In the genomic region with DNA sequence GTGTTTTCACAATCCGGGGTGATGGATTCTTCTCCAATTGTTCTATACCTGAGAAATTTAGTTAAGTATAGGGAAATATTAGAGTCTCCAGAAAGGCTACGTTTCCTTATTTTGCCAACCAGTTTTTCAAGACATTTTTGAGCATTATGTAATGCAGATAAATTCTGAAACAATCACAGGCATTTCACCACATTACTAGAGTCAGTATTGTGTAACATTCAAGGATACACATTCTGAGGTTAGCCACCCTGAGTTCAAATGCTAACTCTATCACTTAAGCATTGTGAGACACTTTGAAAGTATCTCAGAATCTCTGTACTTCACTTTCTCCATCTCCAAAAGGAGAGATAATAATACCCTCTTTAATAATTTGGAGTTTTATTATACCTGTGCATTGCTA, we compare ENCODE assay signal across 17 cellular contexts. TPM values are rescaled to one million over a fixed set of nuclear protein-coding genes. Genes with fewer than 3 reads are reported as not detected.
DNase-seq lines count a peak whose midpoint lies in the region; FAIRE-seq and TF ChIP-seq lines count a peak whose summit lies in the region.
"Had no signal": no experiment of that assay in that cellular context is flagged by ENCODE, and none has a peak within 500 bp of the region (broad histone marks: within the 10 kb centered on the region; RNA-seq: fewer than 3 reads in every experiment).

No MANE protein-coding gene starts in this region.

- DNase-seq in MCF 10A (ENCODE audit: unreplicated experiment) (peak; percentile 75), breast epithelium (ENCODE audit: low spot score in 2 of 2) (no peak), amniotic epithelial cell (ENCODE audit: low read depth) (peak; percentile 68), hepatic stellate cell (ENCODE audit: low spot score) (peak; percentile 31), activated gamma-delta T cell (lab: John Stamatoyannopoulos, UW) (no peak), HTR-8/SVneo (ENCODE audit: insufficient read length, low spot score) (no peak), DMS53 treated with DMSO at 0.1 percent for 48 hours (lab: John Stamatoyannopoulos, UW; ENCODE audit: unreplicated experiment) (no peak), NCI-H1436 (lab: John Stamatoyannopoulos, UW) (no peak)
- DNase-seq: activated CD8-positive, alpha-beta memory T cell treated with anti-CD3 and anti-CD28 coated beads for 24 hours; CD4-positive, alpha-beta T cell; NCI-H2029 treated with DMSO at 0.1 percent for 48 hours; NCI-H510A treated with DMSO at 0.1 percent for 48 hours; T-cell had no signal

- no peak overlapping the region for H3K4me3 ChIP-seq in breast epithelium
- H3K4me3 ChIP-seq: suprapubic skin had no signal

- H3K27me3 ChIP-seq in breast epithelium: no peaks in the 10 kb centered on the region
- H3K27me3 ChIP-seq: suprapubic skin had no signal

- no peak for TF ChIP-seq POLR2A in breast epithelium (IDR thresholded peaks at IDR 0.05)

- CTCF ChIA-PET in MCF 10A (lab: Yijun Ruan, JAX): interaction anchor here (1.4 kb wide), 1 partner anchor 74 kb away, joined by 4 read pairs; no protein-coding TSS in a partner anchor

- no peak for TF ChIP-seq CTCF in MCF 10A (IDR thresholded peaks at IDR 0.05; ENCODE audit: unreplicated experiment)
- no peak for TF ChIP-seq CTCF in breast epithelium (IDR thresholded peaks at IDR 0.05)

- H3K36me3 ChIP-seq in breast epithelium: no peaks in the 10 kb centered on the region
- H3K36me3 ChIP-seq: suprapubic skin had no signal

- FAIRE-seq in HTR-8/SVneo (lab: Jason Lieb, UNC): no peak

- H3K27ac Mint-ChIP-seq in MCF 10A (ENCODE audit: low read depth, unreplicated experiment): no peak overlapping the region
- H3K27ac Mint-ChIP-seq: activated T-helper 2 cell treated with anti-CD3 and anti-CD28 coated beads, Interferon-gamma antibody, Interleukin-2, Interleukin-4, amounts not matched to agents 10 μg/mL and 5 μg/mL and 100 μg/mL, durations not matched to agents 14 hours and 24 hours and 36 hours; CD4-positive, alpha-beta T cell; T-cell; WTC11 had no signal

- no peaks in the 10 kb centered on the region for H3K9me3 ChIP-seq in breast epithelium
- H3K9me3 ChIP-seq: suprapubic skin had no signal

- no peak overlapping the region for H3K27ac ChIP-seq in breast epithelium
- H3K27ac ChIP-seq: 22Rv1, suprapubic skin had no signal

- H3K4me1 Mint-ChIP-seq in MCF 10A (ENCODE audit: insufficient read depth, unreplicated experiment): peaks cover 28% of the 10 kb centered on the region
- H3K4me1 Mint-ChIP-seq: WTC11 had no signal

- intact Hi-C loops in MCF 10A (cut with micrococcal nuclease) (no loop called here), breast epithelium (cut with DNase I; ENCODE audit: low total_unique reads) (no loop called here)

- peaks cover 11% of the 10 kb centered on the region for H3K9me3 Mint-ChIP-seq in MCF 10A (ENCODE audit: unreplicated experiment)
- H3K9me3 Mint-ChIP-seq: WTC11 had no signal

- H3K27me3 Mint-ChIP-seq in MCF 10A (ENCODE audit: insufficient read depth, unreplicated experiment): no peaks in the 10 kb centered on the region
- H3K27me3 Mint-ChIP-seq: CD4-positive, alpha-beta T cell; T-cell had no signal

- H3K4me1 ChIP-seq in breast epithelium: no peaks in the 10 kb centered on the region
- H3K4me1 ChIP-seq: suprapubic skin had no signal

- POLR2A ChIA-PET in MCF 10A (lab: Yijun Ruan, JAX): interaction anchor here (1.6 kb wide), 1 partner anchor 42 kb away, joined by 6 read pairs; no protein-coding TSS in a partner anchor

- no TSS peak for BruUV-seq in MCF 10A (replicated peaks; lab: Mats Ljungman, UMichigan)

- no peaks in the 10 kb centered on the region for H3K36me3 Mint-ChIP-seq in MCF 10A (ENCODE audit: insufficient read depth, unreplicated experiment)
- H3K36me3 Mint-ChIP-seq: WTC11 had no signal

- no peak overlapping the region for H3K4me3 Mint-ChIP-seq in MCF 10A (ENCODE audit: unreplicated experiment)
- H3K4me3 Mint-ChIP-seq: CD4-positive, alpha-beta T cell; T-cell; WTC11 had no signal

RNA-seq across cellular contexts. Expression of a gene that starts 10.6 kb away (rescaled TPM):
- total RNA-seq in MCF 10A (2022): 0.20 and 0.21 TPM in 2 replicates
- 1 to 10 TPM in 2 of 3 donors, under 1 TPM in 1; 0.88 to 1.6 (median 1.4) TPM for total RNA-seq in breast epithelium

Comparison
In these comparisons a context has a peak if more than half of its experiments do, and no peak if none do; other contexts are left out.
1. DNase-seq: peak in MCF 10A (single experiment), amniotic epithelial cell (single experiment) and hepatic stellate cell (single experiment); none in breast epithelium (0 of 2), activated gamma-delta T cell (single experiment), HTR-8/SVneo (single experiment), DMS53 treated with DMSO at 0.1 percent for 48 hours (single experiment) and NCI-H1436 (single experiment).